34 cellular contexts compared by ENCODE assay signal in the genomic region with DNA sequence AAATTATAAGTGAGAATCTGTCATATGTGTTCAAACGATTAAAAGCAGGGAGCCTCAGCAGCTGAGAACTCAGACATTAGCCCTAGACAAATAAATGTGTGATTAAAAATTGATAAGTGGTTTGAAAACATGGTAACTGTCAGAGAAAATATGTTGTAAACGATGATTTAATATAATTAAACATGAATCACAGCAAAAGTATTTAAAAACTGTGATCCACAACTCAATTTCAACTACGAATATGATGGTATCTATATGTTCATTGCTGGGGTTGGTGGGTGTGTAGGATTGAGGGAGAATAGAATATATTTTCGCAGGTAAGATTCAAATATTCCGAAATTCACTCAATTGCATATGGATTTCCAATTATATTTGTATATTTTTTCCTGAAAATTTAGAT.
"Had no signal": no experiment of that assay in that cellular context is flagged by ENCODE, and none has a peak within 500 bp of the region (broad histone marks: within the 10 kb centered on the region; RNA-seq: fewer than 3 reads in every experiment).

No MANE protein-coding gene starts in this region.

- DNase-seq: Karpas-422, Kasumi-1, MG63, MM.1S, MV-4-11, NCI-H1048, NCI-H1092, NCI-H1092 treated with DMSO at 0.1 percent for 48 hours, NCI-H1105, NCI-H1105 treated with DMSO at 0.1 percent for 48 hours, NCI-H1417, NCI-H1417 treated with DMSO at 0.1 percent for 48 hours, NCI-H1436, NCI-H1436 treated with DMSO at 0.1 percent for 48 hours, NCI-H146, NCI-H1694, NCI-H1694 treated with DMSO at 0.1 percent for 48 hours, NCI-H187, NCI-H187 treated with DMSO at 0.1 percent for 48 hours, NCI-H1930, NCI-H2029, NCI-H2029 treated with DMSO at 0.1 percent for 48 hours, NCI-H2081, NCI-H2081 treated with DMSO at 0.1 percent for 48 hours, NCI-H2107, NCI-H2171, NCI-H2171 treated with DMSO at 0.1 percent for 48 hours, NCI-H2227 treated with DMSO at 0.1 percent for 48 hours, NCI-H226, NCI-H345, NCI-H446, NCI-H446 treated with DMSO at 0.1 percent for 48 hours, NCI-H510A had no signal

- H3K36me3 ChIP-seq: MG63 had no signal

- H3K9ac ChIP-seq: KMS-11 had no signal

- H3K27ac ChIP-seq: KMS-11 had no signal

- H3K27me3 ChIP-seq: MG63 had no signal

- H3K4me3 ChIP-seq: MG63 had no signal

- H3K4me2 ChIP-seq: KMS-11 had no signal

- H3K9me3 ChIP-seq: MG63 had no signal
